In genomic region chr10:43218951-43219837, GRCh38 we compare ENCODE assay signal across 22 cellular contexts. TPM values are rescaled to one million over a fixed set of nuclear protein-coding genes. Genes with fewer than 3 reads are reported as not detected.
A peak's percentile ranks its signal among the peaks of the same experiment; 100 is the strongest.
DNase-seq lines count a peak whose midpoint lies in the region; ATAC-seq, FAIRE-seq and TF ChIP-seq lines count a peak whose summit lies in the region.
"Had no signal": no experiment of that assay in that cellular context is flagged by ENCODE, and none has a peak within 500 bp of the region (broad histone marks: within the 10 kb centered on the region; RNA-seq: fewer than 3 reads in every experiment).

No MANE protein-coding gene starts in this region.

- intact Hi-C loops in right lobe of liver (cut with DNase I) (no loop called here), HepG2 (cut with micrococcal nuclease; ENCODE audit: unreplicated experiment) (no loop called here)
- intact Hi-C loops in naive thymus-derived CD4-positive, alpha-beta T cell (cut with micrococcal nuclease), result no loop called here

- H3K9ac ChIP-seq in HepG2 (ENCODE audit: insufficient read depth, low read depth, low read length), result no peak overlapping the region

- H3K4me2 ChIP-seq in HepG2 (ENCODE audit: low read depth, low read length), result no peak overlapping the region
- H3K4me2 ChIP-seq: hepatocyte had no signal

- peaks cover 10% of the 10 kb centered on the region for H3K9me3 Mint-ChIP-seq in glutamatergic neuron (ENCODE audit: unreplicated experiment)
- no peaks in the 10 kb centered on the region for H3K9me3 Mint-ChIP-seq in naive thymus-derived CD4-positive, alpha-beta T cell
- H3K9me3 Mint-ChIP-seq: activated B cell treated with CpG ODN at 0.5 μM for 24 hours; central memory CD8-positive, alpha-beta T cell; HFFc6; memory B cell had no signal

- no peak for TF ChIP-seq EP300 in HepG2 (IDR thresholded peaks at IDR 0.05; ENCODE audit: low read depth in 2 of 2, low read length in 2 of 2)
- TF ChIP-seq EP300 in HepG2 (CRISPR knock-in tag; IDR thresholded peaks at IDR 0.05; ENCODE audit: borderline replicate concordance), result no peak

- ATAC-seq in right lobe of liver (no peak), HepG2 (no peak), GM18868 (IDR thresholded peaks at IDR 0.05; ENCODE audit: unreplicated experiment) (no peak), GM21360 (IDR thresholded peaks at IDR 0.05; ENCODE audit: unreplicated experiment) (no peak)
- peak; percentile 10 for ATAC-seq in naive thymus-derived CD4-positive, alpha-beta T cell

- in situ Hi-C loops in HepG2 (cut with HindIII; ENCODE audit: extremely low pct_ligation_motif_present, low pct_unique_long_range_greater_than_20kb), result no loop called here

- no peaks in the 10 kb centered on the region for H3K27me3 ChIP-seq in right lobe of liver
- peaks cover 6 to 34% of the 10 kb centered on the region in 2 experiments; a peak in 3 of 5 replicates for H3K27me3 ChIP-seq in HepG2 (ENCODE audit: control insufficient read depth in 1 of 2, insufficient read depth in 2 of 2, low read length in 2 of 2)
- H3K27me3 ChIP-seq in naive thymus-derived CD4-positive, alpha-beta T cell (ENCODE audit: control insufficient read depth in 2 of 2, insufficient read depth in 2 of 2, low read length in 2 of 2), result no peaks in the 10 kb centered on the region
- H3K27me3 ChIP-seq: Peyer's patch had no signal

- no peak overlapping the region for H3K27ac Mint-ChIP-seq in glutamatergic neuron (ENCODE audit: unreplicated experiment)
- peak overlapping the region in 1 of 9 donors; percentile 23 for H3K27ac Mint-ChIP-seq in naive thymus-derived CD4-positive, alpha-beta T cell
- H3K27ac Mint-ChIP-seq: activated B cell treated with CpG ODN at 0.5 μM for 24 hours, HFFc6, memory B cell had no signal

- H3K36me3 ChIP-seq in right lobe of liver (no peaks in the 10 kb centered on the region), HepG2 (replicated peaks in 1 of 2; ENCODE audit: control insufficient read depth in 1 of 2, insufficient read depth in 2 of 2, low read length in 2 of 2) (no peaks in the 10 kb centered on the region)
- no peaks in the 10 kb centered on the region for H3K36me3 ChIP-seq in naive thymus-derived CD4-positive, alpha-beta T cell (ENCODE audit: control insufficient read depth in 2 of 3, insufficient read depth in 3 of 3, low read length in 3 of 3)
- H3K36me3 ChIP-seq: Peyer's patch, suprapubic skin had no signal

- TF ChIP-seq POLR2A in right lobe of liver (IDR thresholded peaks at IDR 0.05), result no peak
- no peak for TF ChIP-seq POLR2A in HepG2 (IDR thresholded peaks at IDR 0.05; ENCODE audit: insufficient read depth in 1 of 2, low read depth in 2 of 2, low read length in 2 of 2)

- WGBS in right lobe of liver (ENCODE audit: insufficient coverage, low coverage, low lambda C conversion rate, missing lambda C conversion rate), result 81% methylated on average over 10 of the region's 18 CpGs
- WGBS in HepG2 (ENCODE audit: low lambda C conversion rate), result 50% methylated on average over 9 of the region's 18 CpGs

- POLR2A ChIA-PET in HepG2 (lab: Yijun Ruan, JAX), result no interaction called here
- POLR2A ChIA-PET in naive thymus-derived CD4-positive, alpha-beta T cell (lab: Charles Lee), result no interaction called here

- BruUV-seq in HepG2 (replicated peaks; lab: Mats Ljungman, UMichigan), result no TSS peak

- H4K20me1 ChIP-seq in HepG2 (ENCODE audit: insufficient read depth, low read length), result no peaks in the 10 kb centered on the region

- no peaks in the 10 kb centered on the region for H3K4me1 ChIP-seq in right lobe of liver
- no peaks in the 10 kb centered on the region for H3K4me1 ChIP-seq in HepG2 (ENCODE audit: insufficient read depth, low read length)
- H3K4me1 ChIP-seq in naive thymus-derived CD4-positive, alpha-beta T cell (ENCODE audit: control insufficient read depth in 2 of 2, insufficient read depth in 2 of 2, low read length in 2 of 2), result peaks cover 0 to 6% of the 10 kb centered on the region in 2 donors
- H3K4me1 ChIP-seq: Peyer's patch, suprapubic skin had no signal

- peaks cover 33% of the 10 kb centered on the region for H3K4me1 Mint-ChIP-seq in glutamatergic neuron (ENCODE audit: low read depth, unreplicated experiment)
- no peaks in the 10 kb centered on the region for H3K4me1 Mint-ChIP-seq in naive thymus-derived CD4-positive, alpha-beta T cell
- H3K4me1 Mint-ChIP-seq: activated B cell treated with CpG ODN at 0.5 μM for 24 hours, memory B cell had no signal

- peaks cover 16% of the 10 kb centered on the region for H3K27me3 Mint-ChIP-seq in glutamatergic neuron (ENCODE audit: unreplicated experiment)
- peaks cover 0 to 14% (median 0%) of the 10 kb centered on the region in 5 donors for H3K27me3 Mint-ChIP-seq in naive thymus-derived CD4-positive, alpha-beta T cell
- H3K27me3 Mint-ChIP-seq: central memory CD8-positive, alpha-beta T cell had no signal

- H3K9me3 ChIP-seq in right lobe of liver, result no peaks in the 10 kb centered on the region
- no peaks in the 10 kb centered on the region for H3K9me3 ChIP-seq in HepG2 (ENCODE audit: low read length)
- no peaks in the 10 kb centered on the region for H3K9me3 ChIP-seq in naive thymus-derived CD4-positive, alpha-beta T cell (ENCODE audit: control insufficient read depth in 2 of 3, low read length in 3 of 3)
- H3K9me3 ChIP-seq: Peyer's patch, suprapubic skin had no signal

- H2AFZ ChIP-seq in HepG2 (ENCODE audit: low read length), result no peak overlapping the region
- H2AFZ ChIP-seq: hepatocyte had no signal

- no peak for FAIRE-seq in HepG2 (lab: Jason Lieb, UNC)
- peak; percentile 66 for FAIRE-seq in urothelium cell line (lab: Jason Lieb, UNC)

- H3K4me3 ChIP-seq in right lobe of liver, result no peak overlapping the region
- H3K4me3 ChIP-seq in HepG2 (replicated peaks in 1 of 3; ENCODE audit: insufficient read depth in 1 of 3, low read depth in 2 of 3, low read length in 3 of 3), result no peak overlapping the region
- H3K4me3 ChIP-seq in naive thymus-derived CD4-positive, alpha-beta T cell (ENCODE audit: low read length), result no peak overlapping the region
- H3K4me3 ChIP-seq: hepatocyte, Peyer's patch, suprapubic skin had no signal

- TF ChIP-seq CTCF in right lobe of liver (IDR thresholded peaks at IDR 0.05), result no peak
- TF ChIP-seq CTCF in HepG2 (CRISPR knock-in tag; IDR thresholded peaks at IDR 0.05), result no peak
- no peak for TF ChIP-seq CTCF in glutamatergic neuron (IDR thresholded peaks at IDR 0.05; ENCODE audit: partially characterized antibody, unreplicated experiment)

- DNase-seq in right lobe of liver (peak in 2 of 3 donors; percentile 16 to 50), HepG2 (ENCODE audit: low spot score) (no peak), glutamatergic neuron (peak; percentile 19), urothelium cell line (ENCODE audit: low spot score) (no peak), NCI-H345 treated with DMSO at 0.1 percent for 48 hours (lab: John Stamatoyannopoulos, UW; ENCODE audit: unreplicated experiment) (no peak)
- no peak for DNase-seq in naive thymus-derived CD4-positive, alpha-beta T cell
- DNase-seq: activated B cell treated with CpG ODN at 0.5 μM for 24 hours; activated CD4-positive, alpha-beta T cell treated with anti-CD3 and anti-CD28 coated beads, Interleukin-2, amount 50 U/mL, for 4 hours; amniotic stem cell; foreskin fibroblast; HFFc6; NCI-H1105 treated with DMSO at 0.1 percent for 48 hours had no signal

- no peaks in the 10 kb centered on the region for H3K36me3 Mint-ChIP-seq in glutamatergic neuron (ENCODE audit: unreplicated experiment)
- no peaks in the 10 kb centered on the region for H3K36me3 Mint-ChIP-seq in naive thymus-derived CD4-positive, alpha-beta T cell
- H3K36me3 Mint-ChIP-seq: memory B cell had no signal

- no peak overlapping the region for H3K4me3 Mint-ChIP-seq in glutamatergic neuron (ENCODE audit: unreplicated experiment)
- H3K4me3 Mint-ChIP-seq in naive thymus-derived CD4-positive, alpha-beta T cell, result no peak overlapping the region
- H3K4me3 Mint-ChIP-seq: activated B cell treated with CpG ODN at 0.5 μM for 24 hours; central memory CD8-positive, alpha-beta T cell; HFFc6; memory B cell had no signal

- H3K27ac ChIP-seq in right lobe of liver (no peak overlapping the region), HepG2 (ENCODE audit: extremely low read length, insufficient read depth, low read length) (no peak overlapping the region)
- no peak overlapping the region for H3K27ac ChIP-seq in naive thymus-derived CD4-positive, alpha-beta T cell (ENCODE audit: low read depth, low read length)
- H3K27ac ChIP-seq: C4-2B, hepatocyte, Peyer's patch, suprapubic skin had no signal

- H3K79me2 ChIP-seq in HepG2 (ENCODE audit: insufficient read depth, low read length), result no peaks in the 10 kb centered on the region
- H3K79me2 ChIP-seq: hepatocyte had no signal

- CTCF ChIA-PET in HepG2 (lab: Yijun Ruan, JAX; ENCODE audit: low intra/inter-chr PET ratio, low total read pairs), result no interaction called here
- CTCF ChIA-PET in naive thymus-derived CD4-positive, alpha-beta T cell (lab: Charles Lee), result no interaction called here

- TF ChIP-seq RAD21 in HepG2 (CRISPR knock-in tag; IDR thresholded peaks at IDR 0.05), result no peak

RNA-seq across cellular contexts. Expression of gene RASGEF1A, which starts 47.7 kb away (rescaled TPM):
- under 1 TPM; 0.05 to 0.30 (median 0.12) TPM for total RNA-seq in right lobe of liver
- 0.20 and 0.39 TPM in 2 replicates for total RNA-seq in HepG2 (2016; rRNA removed; fragmentation: Illumina TruSeq; extraction: Trizol)
- 0.61 TPM in 1 of 2 replicates, not detected in the other for total RNA-seq in HepG2 (2016; cell fraction: cytosol; rRNA removed; fragmentation: Illumina TruSeq; extraction: Trizol; ENCODE audit: low read depth)
- 0.11 and 0.51 TPM in 2 replicates for total RNA-seq in HepG2 (2016; cell fraction: insoluble cytoplasmic fraction; rRNA removed; fragmentation: Illumina TruSeq; extraction: Trizol)
- 0.28 and 0.45 TPM in 2 replicates for total RNA-seq in HepG2 (2016; cell fraction: membrane; rRNA removed; fragmentation: Illumina TruSeq; extraction: Trizol)
- 0.31 TPM in 1 of 2 replicates, not detected in the other for total RNA-seq in HepG2 (2016; cell fraction: nucleus; rRNA removed; fragmentation: Illumina TruSeq; extraction: Trizol)
- polyA plus RNA-seq in HepG2 (2011; rRNA removed), result 0.14 and 0.41 TPM in 2 replicates
- polyA plus RNA-seq in HepG2 (2011; cell fraction: cytosol; rRNA removed), result 0.23 and 0.33 TPM in 2 replicates
- polyA plus RNA-seq in HepG2 (2011; cell fraction: nucleus; rRNA removed), result 0.34 and 0.90 TPM in 2 replicates
- polyA plus RNA-seq in HepG2 (2012), result 0.04 and 0.09 TPM in 2 replicates
- polyA plus RNA-seq in HepG2 (2016; cell fraction: cytosol; fragmentation: Illumina TruSeq; extraction: Trizol; ENCODE audit: low read depth), result 0.08 and 0.25 TPM in 2 replicates
- 0.42 and 0.59 TPM in 2 replicates for polyA plus RNA-seq in HepG2 (2016; cell fraction: insoluble cytoplasmic fraction; fragmentation: Illumina TruSeq; extraction: Trizol; ENCODE audit: low read depth)
- polyA plus RNA-seq in HepG2 (2016; cell fraction: membrane; fragmentation: Illumina TruSeq; extraction: Trizol; ENCODE audit: low read depth), result 0.24 and 0.30 TPM in 2 replicates
- 0.36 and 0.65 TPM in 2 replicates for polyA plus RNA-seq in HepG2 (2016; cell fraction: nucleus; fragmentation: Illumina TruSeq; extraction: Trizol; ENCODE audit: insufficient read depth, low read depth)
- 0.10 and 0.72 TPM in 2 replicates for polyA minus RNA-seq in HepG2 (2011; rRNA and poly(A)+ RNA removed; ENCODE audit: low replicate concordance)
- not detected in 2 replicates for polyA minus RNA-seq in HepG2 (2011; cell fraction: cytosol; rRNA and poly(A)+ RNA removed)
- 0.75 TPM in 1 of 2 replicates, not detected in the other for polyA minus RNA-seq in HepG2 (2011; cell fraction: nucleus; rRNA and poly(A)+ RNA removed)
- total RNA-seq in glutamatergic neuron (ENCODE audit: unreplicated experiment), result 5.7 TPM
- 1 to 10 TPM in 2 of 5 experiments, under 1 TPM in 3; 0.22 to 3.3 (median 0.42) TPM for total RNA-seq in naive thymus-derived CD4-positive, alpha-beta T cell
- under 1 TPM in 1 of 2 donors, not detected in 1; 0.05 TPM for polyA plus RNA-seq in naive thymus-derived CD4-positive, alpha-beta T cell
- total RNA-seq: Daoy, HFFc6, osteocyte had no signal

Comparison
In these comparisons a context has a peak if more than half of its experiments do, and no peak if none do; other contexts are left out.
1. DNase-seq: peak in right lobe of liver (2 of 3) and glutamatergic neuron (single experiment); none in HepG2 (single experiment), naive thymus-derived CD4-positive, alpha-beta T cell (0 of 9), urothelium cell line (single experiment) and NCI-H345 treated with DMSO at 0.1 percent for 48 hours (single experiment).